9 cellular contexts compared by ENCODE assay signal in the genomic region with DNA sequence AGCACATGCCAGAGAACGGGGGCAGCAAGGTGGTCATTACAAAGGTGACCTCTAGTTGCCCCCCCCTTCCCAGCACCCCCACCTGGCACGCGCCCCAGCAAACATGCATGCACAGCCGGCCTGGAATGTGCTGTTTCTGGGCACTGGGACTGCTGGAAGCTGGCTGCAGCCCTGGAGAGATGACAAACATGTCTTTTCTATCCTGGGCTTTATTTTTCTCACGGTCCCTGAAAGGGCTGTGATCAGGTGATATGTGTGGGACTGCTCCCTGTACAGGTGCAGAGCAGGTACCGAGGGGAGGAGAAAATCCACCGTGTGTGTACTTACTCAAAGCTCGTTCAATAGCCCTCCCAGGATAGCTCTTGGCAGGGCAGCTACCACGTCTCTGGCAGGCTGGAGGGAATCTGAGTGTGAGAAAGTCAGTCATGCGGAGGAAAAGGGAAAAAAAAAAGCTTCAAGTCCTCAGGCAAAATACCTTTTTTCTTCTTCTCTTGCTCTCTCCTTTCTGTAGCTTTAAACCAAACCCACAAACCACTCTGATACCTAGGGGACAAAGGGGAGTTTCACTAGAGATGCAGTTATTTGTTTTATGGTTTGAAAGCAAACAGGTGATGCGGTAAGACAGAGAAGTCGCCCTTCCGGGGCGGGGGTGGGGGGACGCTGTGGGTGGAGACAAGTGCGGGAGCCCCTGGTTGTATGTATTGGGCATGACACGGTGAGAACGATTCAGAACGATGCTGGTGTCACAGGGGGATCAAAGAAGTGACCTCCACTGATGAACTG. TPM values are rescaled to one million over a fixed set of nuclear protein-coding genes. Genes with fewer than 3 reads are reported as not detected.
DNase-seq lines count a peak whose midpoint lies in the region; ATAC-seq, FAIRE-seq and TF ChIP-seq lines count a peak whose summit lies in the region.
"Had no signal": no experiment of that assay in that cellular context is flagged by ENCODE, and none has a peak within 500 bp of the region (broad histone marks: within the 10 kb centered on the region; RNA-seq: fewer than 3 reads in every experiment).

No MANE protein-coding gene starts in this region.

- H3K36me3 Mint-ChIP-seq in activated CD4-positive, alpha-beta T cell treated with anti-CD3 and anti-CD28 coated beads for 36 hours (ENCODE audit: low read depth), result no peaks in the 10 kb centered on the region

- H3K4me1 Mint-ChIP-seq in activated CD4-positive, alpha-beta T cell treated with anti-CD3 and anti-CD28 coated beads for 36 hours, result peaks cover 26% of the 10 kb centered on the region

- H2AFZ ChIP-seq in SK-N-SH (ENCODE audit: low read depth), result no peak overlapping the region
- peak overlapping the region; percentile 64 for H2AFZ ChIP-seq in GM12878 (ENCODE audit: control insufficient read depth, low read depth, low read length)

- H3K79me2 ChIP-seq in SK-N-SH (ENCODE audit: insufficient read depth), result peaks cover under 1% of the 10 kb centered on the region
- H3K79me2 ChIP-seq in GM12878 (ENCODE audit: control insufficient read depth, insufficient read depth, low read length), result no peaks in the 10 kb centered on the region

- H3K36me3 ChIP-seq in SK-N-SH (replicated peaks in 1 of 2; ENCODE audit: control insufficient read depth in 1 of 2, insufficient read depth in 2 of 2, low read length in 1 of 2), result no peaks in the 10 kb centered on the region
- H3K36me3 ChIP-seq in GM12878 (ENCODE audit: control insufficient read depth in 2 of 2, insufficient read depth in 2 of 2, low read length in 1 of 2), result no peaks in the 10 kb centered on the region

- H3K9me2 ChIP-seq in SK-N-SH, result no peaks in the 10 kb centered on the region

- CTCF ChIA-PET in SK-N-SH (lab: Yijun Ruan, JAX) (interaction anchor here (2.2 to 3.9 kb wide), 4 partner anchors 8 to 465 kb away, joined by 7 to 16 read pairs (median 10); no protein-coding TSS in a partner anchor), GM12878 (lab: Yijun Ruan, JAX) (interaction anchor here (0.7 to 3.1 kb wide), 9 partner anchors 26 to 465 kb away, joined by 3 to 11 read pairs (median 4); no protein-coding TSS in a partner anchor)
- CTCF ChIA-PET in activated CD4-positive, alpha-beta T cell treated with anti-CD3 and anti-CD28 coated beads for 36 hours (lab: Charles Lee), result interaction anchor here (0.6 to 1.9 kb wide), 4 partner anchors 95 to 185 kb away, joined by 3 to 7 read pairs (median 4); no protein-coding TSS in a partner anchor

- DNase-seq in SK-N-SH (no peak), NCI-H1105 treated with DMSO at 0.1 percent for 48 hours (lab: John Stamatoyannopoulos, UW) (peak; percentile 96), GM12878 (ENCODE audit: low read depth, low spot score) (peak; percentile 95), renal cortical epithelial cell (ENCODE audit: low read depth) (peak; percentile 98)
- no peak for DNase-seq in activated CD4-positive, alpha-beta T cell treated with anti-CD3 and anti-CD28 coated beads, Interleukin-2, amount 50 U/mL, for 1 hour
- DNase-seq in activated CD4-positive, alpha-beta T cell treated with anti-CD3 and anti-CD28 coated beads for 36 hours, result no peak

- POLR2A ChIA-PET in SK-N-SH (lab: Yijun Ruan, JAX) (no interaction called here), GM12878 (lab: Charles Lee) (interaction anchor here (0.6 to 1.9 kb wide), 5 partner anchors 11 to 187 kb away, joined by 3 to 6 read pairs (median 5); no protein-coding TSS in a partner anchor)
- POLR2A ChIA-PET in activated CD4-positive, alpha-beta T cell treated with anti-CD3 and anti-CD28 coated beads for 36 hours (lab: Charles Lee), result interaction anchor here (1.0 kb wide), 1 partner anchor 11 kb away, joined by 3 read pairs; no protein-coding TSS in a partner anchor

- H3K9me3 Mint-ChIP-seq in activated CD4-positive, alpha-beta T cell treated with anti-CD3 and anti-CD28 coated beads for 36 hours (ENCODE audit: low read depth), result no peaks in the 10 kb centered on the region

- no TSS peak for BruUV-seq in GM12878 (replicated peaks; lab: Mats Ljungman, UMichigan)

- TF ChIP-seq RAD21 in SK-N-SH (IDR thresholded peaks at IDR 0.05; ENCODE audit: low read length) (no peak), GM12878 (IDR thresholded peaks at IDR 0.05; ENCODE audit: insufficient read depth, low read depth, low read length) (peak; percentile 28; the same call in 1 of the 2 replicates)

- H3F3A ChIP-seq in SK-N-SH (replicated peaks; ENCODE audit: insufficient read depth), result peaks cover 13% of the 10 kb centered on the region

- H3K4me2 ChIP-seq in SK-N-SH (no peak overlapping the region), GM12878 (ENCODE audit: control insufficient read depth, insufficient read depth) (peak overlapping the region; percentile 71)

- SMC1A ChIA-PET in GM12878 (lab: Charles Lee; ENCODE audit: uncharacterized antibody, unreplicated experiment), result interaction anchor here (0.9 to 5.2 kb wide), 16 partner anchors 7 to 188 kb away, joined by 3 to 23 read pairs (median 4); no protein-coding TSS in a partner anchor

- FAIRE-seq in GM12878 (lab: Jason Lieb, UNC), result peak; percentile 89

- H3K9me3 ChIP-seq in SK-N-SH (no peaks in the 10 kb centered on the region), GM12878 (replicated peaks; ENCODE audit: control insufficient read depth, insufficient read depth, low read length) (peaks cover 4% of the 10 kb centered on the region; the same call in 2 of the 3 replicates)
- H3K9me3 ChIP-seq: psoas muscle had no signal

- TF ChIP-seq POLR2A in GM12878 (IDR thresholded peaks at IDR 0.05; ENCODE audit: low read depth, low read length), result no peak

- intact Hi-C loops in GM12878 (cut with micrococcal nuclease; ENCODE audit: unreplicated experiment), result loop anchor here (1.0 to 2.0 kb wide), 2 partner anchors 30 to 160 kb away; no protein-coding TSS in a partner anchor
- intact Hi-C loops in activated CD4-positive, alpha-beta T cell treated with anti-CD3 and anti-CD28 coated beads for 36 hours (cut with DNase I, micrococcal nuclease), result loop anchor here in 1 of 2 experiments (10.0 kb wide), 1 partner anchor 456 kb away; no protein-coding TSS in a partner anchor

- ATAC-seq in SK-N-SH treated with all-trans-retinoic acid at 6 μM for 48 hours, result no peak
- ATAC-seq in HG02571 (IDR thresholded peaks at IDR 0.05; ENCODE audit: unreplicated experiment), result peak; percentile 45
- peak; percentile 66 for ATAC-seq in GM12878
- ATAC-seq in activated CD4-positive, alpha-beta T cell treated with anti-CD3 and anti-CD28 coated beads for 36 hours, result no peak
- ATAC-seq: psoas muscle had no signal

- no peaks in the 10 kb centered on the region for H4K20me1 ChIP-seq in SK-N-SH (ENCODE audit: insufficient read depth)
- H4K20me1 ChIP-seq in GM12878 (ENCODE audit: control insufficient read depth, insufficient read depth), result no peaks in the 10 kb centered on the region

- no peaks in the 10 kb centered on the region; the same call in 1 of the 2 replicates for H3K27me3 ChIP-seq in SK-N-SH (ENCODE audit: insufficient read depth)
- H3K27me3 ChIP-seq in GM12878 (replicated peaks in 1 of 2; ENCODE audit: control insufficient read depth in 2 of 2, insufficient read depth in 2 of 2, low read length in 1 of 2), result peaks cover 0 to 3% of the 10 kb centered on the region in 2 experiments; a peak in 3 of 4 replicates

- no peak overlapping the region for H3K27ac Mint-ChIP-seq in activated CD4-positive, alpha-beta T cell treated with anti-CD3 and anti-CD28 coated beads for 36 hours

- 78% methylated on average over 19 of the region's 19 CpGs for WGBS in SK-N-SH (ENCODE audit: low lambda C conversion rate)
- WGBS in GM12878 (ENCODE audit: insufficient coverage, insufficient replicate concordance, low lambda C conversion rate, missing lambda C conversion rate), result 11% methylated on average over 19 of the region's 19 CpGs

- in situ Hi-C loops in GM12878 (cut with MboI), result loop anchor here (10.0 kb wide), 1 partner anchor 346 kb away; no protein-coding TSS in a partner anchor

- H3K4me1 ChIP-seq in SK-N-SH (ENCODE audit: control insufficient read depth in 1 of 2, insufficient read depth in 2 of 2, low read depth in 1 of 2, low read length in 1 of 2) (peaks cover 15 to 32% of the 10 kb centered on the region in 2 experiments; a peak in 3 of 4 replicates), GM12878 (ENCODE audit: control insufficient read depth, insufficient read depth, low read length) (peaks cover 33% of the 10 kb centered on the region)

- H3K27ac ChIP-seq in SK-N-SH (ENCODE audit: low read depth in 2 of 2, low read length in 1 of 2) (no peak overlapping the region), GM12878 (ENCODE audit: control insufficient read depth, insufficient read depth) (peak overlapping the region; percentile 68)
- H3K27ac ChIP-seq: psoas muscle had no signal

- no peak overlapping the region for H3K9ac ChIP-seq in SK-N-SH
- H3K9ac ChIP-seq in GM12878 (ENCODE audit: control insufficient read depth, insufficient read depth, low read length), result peak overlapping the region; percentile 34; the same call in 1 of the 2 replicates

- peaks cover 31% of the 10 kb centered on the region for H3K27me3 Mint-ChIP-seq in activated CD4-positive, alpha-beta T cell treated with anti-CD3 and anti-CD28 coated beads for 36 hours

- TF ChIP-seq EP300 in SK-N-SH (IDR thresholded peaks at IDR 0.05; ENCODE audit: borderline replicate concordance in 1 of 2, low read depth in 1 of 2, low read length in 1 of 2) (no peak), GM12878 (IDR thresholded peaks at IDR 0.05; ENCODE audit: borderline replicate concordance in 1 of 2, control insufficient read depth in 1 of 2, low read depth in 2 of 2, low read length in 2 of 2) (peak; percentile 81 to 86; a peak in 2 of 4 replicates)

- RAD21 ChIA-PET in GM12878 (lab: Charles Lee; ENCODE audit: unreplicated experiment), result interaction anchor here (0.9 to 3.1 kb wide), 11 partner anchors 10 to 386 kb away, joined by 3 to 24 read pairs (median 9); no protein-coding TSS in a partner anchor

- H3K4me3 ChIP-seq in SK-N-SH (ENCODE audit: low read depth in 2 of 2, low read length in 1 of 2) (no peak overlapping the region), GM12878 (no peak overlapping the region; the same call in 1 of the 2 replicates)
- H3K4me3 ChIP-seq: psoas muscle had no signal

- no peak overlapping the region for H3K4me3 Mint-ChIP-seq in activated CD4-positive, alpha-beta T cell treated with anti-CD3 and anti-CD28 coated beads for 36 hours

- no peak for TF ChIP-seq CTCF in SK-N-SH (IDR thresholded peaks at IDR 0.05)
- TF ChIP-seq CTCF in GM12878 (IDR thresholded peaks at IDR 0.05 in 2 of 3, conservative IDR thresholded peaks at IDR 0.05 in 1 of 3; ENCODE audit: control insufficient read depth in 2 of 3, extremely low read depth in 1 of 3, insufficient read depth in 1 of 3, low read depth in 3 of 3, low read length in 3 of 3), result no peak

RNA-seq across cellular contexts. Expression of gene HES1, which starts 5.0 kb away (rescaled TPM):
- polyA plus RNA-seq in SK-N-SH (2012; rRNA removed) (152 and 225 TPM in 2 replicates), GM12878 (2011; rRNA removed) (0.39 and 0.46 TPM in 2 replicates), GM12878 (2014; fragmentation: Illumina TruSeq; extraction: Trizol) (2.2 and 2.8 TPM in 2 replicates), GM12878 (2014; fragmentation: Nextera tagmentation; extraction: Ambion mirVana) (1 to 10 TPM in 1 of 2 experiments, under 1 TPM in 1; 0.99 to 1.3 TPM), GM12878 (2014; rRNA removed) (4.5 and 5.3 TPM in 2 replicates), GM12878 (2016; fragmentation: Nextera tagmentation; extraction: Ambion mirVana) (1 to 10 TPM; 1.1 to 3.2 TPM)
- polyA plus RNA-seq in SK-N-SH (2012; cell fraction: cytosol; rRNA removed), result 98.1 and 119 TPM in 2 replicates
- 440 and 504 TPM in 2 replicates for polyA plus RNA-seq in SK-N-SH (2012; cell fraction: nucleus; rRNA removed)
- 12.9 and 16.0 TPM in 2 replicates for total RNA-seq in GM12878 (2013; cell fraction: nucleolus; rRNA removed)
- total RNA-seq in GM12878 (2014; rRNA removed) (4.5 and 4.6 TPM in 2 replicates), GM12878 (2014; rRNA removed; fragmentation: Illumina TruSeq; extraction: Trizol) (2.4 and 2.9 TPM in 2 replicates), GM12878 (2021) (4.7 TPM in 2 replicates), renal cortical epithelial cell (9.4 and 18.6 TPM in 2 replicates)
- 1.5 TPM for polyA plus RNA-seq in GM12878 (2011; ENCODE audit: low read depth)
- polyA plus RNA-seq in GM12878 (2011; cell fraction: cytosol; rRNA removed), result 0.48 and 0.69 TPM in 2 replicates
- 0.56 and 1.1 TPM in 2 replicates for polyA plus RNA-seq in GM12878 (2011; cell fraction: nucleus; rRNA removed)
- 2.6 and 6.0 TPM in 2 replicates for polyA plus RNA-seq in GM12878 (2012)
- 0.22 and 0.41 TPM in 2 replicates for polyA minus RNA-seq in GM12878 (2011; rRNA and poly(A)+ RNA removed)
- not detected in 2 replicates for polyA minus RNA-seq in GM12878 (2011; cell fraction: cytosol; rRNA and poly(A)+ RNA removed)
- 0.57 and 1.1 TPM in 2 replicates for polyA minus RNA-seq in GM12878 (2011; cell fraction: nucleus; rRNA and poly(A)+ RNA removed)
- total RNA-seq in activated CD4-positive, alpha-beta T cell treated with anti-CD3 and anti-CD28 coated beads for 36 hours, result under 1 TPM; 0.40 to 0.50 TPM

Comparison
In these comparisons a context has a peak if more than half of its experiments do, and no peak if none do; other contexts are left out.
1. ATAC-seq: peak in HG02571 (single experiment) and GM12878 (single experiment); none in SK-N-SH treated with all-trans-retinoic acid at 6 μM for 48 hours (single experiment) and activated CD4-positive, alpha-beta T cell treated with anti-CD3 and anti-CD28 coated beads for 36 hours (single experiment).
2. DNase-seq: peak in NCI-H1105 treated with DMSO at 0.1 percent for 48 hours (single experiment), GM12878 (single experiment) and renal cortical epithelial cell (single experiment); none in SK-N-SH (single experiment), activated CD4-positive, alpha-beta T cell treated with anti-CD3 and anti-CD28 coated beads, Interleukin-2, amount 50 U/mL, for 1 hour (single experiment) and activated CD4-positive, alpha-beta T cell treated with anti-CD3 and anti-CD28 coated beads for 36 hours (single experiment).